In the genomic region with DNA sequence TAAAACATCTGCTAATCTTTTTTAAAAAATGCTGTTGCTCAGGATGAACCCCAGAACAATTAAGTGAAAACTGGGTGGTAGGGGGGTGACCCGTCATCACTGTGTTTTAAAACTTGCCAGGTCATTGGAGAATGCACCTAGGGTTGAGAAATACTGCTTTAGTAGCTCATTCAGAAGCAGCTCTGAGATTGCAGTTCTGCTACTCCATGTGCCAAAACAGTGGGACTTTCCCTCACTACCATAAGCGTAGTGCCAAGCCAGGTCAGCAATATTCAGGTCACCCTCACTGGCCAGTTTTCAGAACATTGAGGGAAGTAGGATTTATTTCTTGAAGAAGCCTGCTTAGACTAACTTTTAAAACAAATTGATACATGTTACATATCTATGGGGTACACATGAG, we compare ENCODE assay signal across 31 cellular contexts. TPM values are rescaled to one million over a fixed set of nuclear protein-coding genes. Genes with fewer than 3 reads are reported as not detected.
A peak's percentile ranks its signal among the peaks of the same experiment; 100 is the strongest.
DNase-seq lines count a peak whose midpoint lies in the region; ATAC-seq, FAIRE-seq and TF ChIP-seq lines count a peak whose summit lies in the region.
"Had no signal": no experiment of that assay in that cellular context is flagged by ENCODE, and none has a peak within 500 bp of the region (broad histone marks: within the 10 kb centered on the region; RNA-seq: fewer than 3 reads in every experiment).

No MANE protein-coding gene starts in this region.

- no peak for TF ChIP-seq RAD21 in A549 (conservative IDR thresholded peaks at IDR 0.05 in 1 of 2, IDR thresholded peaks at IDR 0.05 in 1 of 2)

- H3K27ac Mint-ChIP-seq in GM23338: no peak overlapping the region
- H3K27ac Mint-ChIP-seq: activated T-helper 17 cell treated with anti-CD3 and anti-CD28 coated beads, Interleukin-2, amount 50 U/mL, for 72 hours; HFFc6; naive thymus-derived CD4-positive, alpha-beta T cell; stimulated activated effector memory CD8-positive, alpha-beta T cell treated with anti-CD3 and anti-CD28 coated beads, Interleukin-12 subunit alpha, Interleukin-12 subunit beta, amount 100 ng/mL, for 72 hours; T-cell had no signal

- in situ Hi-C loops in GM13976 (cut with MboI; ENCODE audit: low sequenced_read_pairs, unreplicated experiment): no loop called here

- H3K9me3 ChIP-seq in A549: no peaks in the 10 kb centered on the region
- H3K9me3 ChIP-seq: neutrophil, psoas muscle, upper lobe of left lung had no signal

- H3K4me3 ChIP-seq in A549: no peak overlapping the region
- no peak overlapping the region for H3K4me3 ChIP-seq in GM23338
- H3K4me3 ChIP-seq in fibroblast of mammary gland (ENCODE audit: control insufficient read depth, low read depth, low read length): no peak overlapping the region
- H3K4me3 ChIP-seq: BLaER1, K562, psoas muscle, upper lobe of left lung had no signal

- no peak for DNase-seq in A549 (ENCODE audit: low read depth in 1 of 2, low spot score in 1 of 2)
- DNase-seq in GM23338 (ENCODE audit: low spot score): no peak
- DNase-seq in fibroblast of mammary gland (ENCODE audit: low read depth): peak; percentile 60
- peak; percentile 15 for DNase-seq in renal cortical epithelial cell (ENCODE audit: low read depth)
- DNase-seq in occipital lobe (lab: John Stamatoyannopoulos, UW): no peak
- no peak for DNase-seq in NOMO-1 (lab: John Stamatoyannopoulos, UW; ENCODE audit: unreplicated experiment in 2 of 2)
- DNase-seq in midbrain (lab: John Stamatoyannopoulos, UW): no peak
- DNase-seq in GM13976 (ENCODE audit: low spot score): no peak
- DNase-seq: activated CD4-positive, alpha-beta T cell treated with anti-CD3 and anti-CD28 coated beads for 48 hours; activated naive CD4-positive, alpha-beta T cell treated with anti-CD3 and anti-CD28 coated beads, Interleukin-2, amount 50 U/mL, for 16 hours; amniotic stem cell; brain microvascular endothelial cell; GOT3; HFFc6; naive thymus-derived CD4-positive, alpha-beta T cell; NCI-H1105; NCI-H187 treated with DMSO at 0.1 percent for 48 hours; NCI-H2171 treated with DMSO at 0.1 percent for 48 hours; NCI-H510A treated with DMSO at 0.1 percent for 48 hours; psoas muscle; substantia nigra; T-cell; upper lobe of left lung had no signal

- ATAC-seq in A549 (no peak), GM23338 (no peak)
- ATAC-seq: activated T-helper 17 cell treated with anti-CD3 and anti-CD28 coated beads, Interleukin-2, amount 50 U/mL, for 72 hours; K562; naive thymus-derived CD4-positive, alpha-beta T cell; psoas muscle; stimulated activated effector memory CD8-positive, alpha-beta T cell treated with anti-CD3 and anti-CD28 coated beads, Interleukin-12 subunit alpha, Interleukin-12 subunit beta, amount 100 ng/mL, for 72 hours; T-cell had no signal

- H3K4me1 ChIP-seq in A549 (peaks cover 5% of the 10 kb centered on the region; the same call in 1 of the 3 replicates), GM23338 (ENCODE audit: insufficient read depth) (peaks cover 35% of the 10 kb centered on the region)
- H3K4me1 ChIP-seq: BLaER1, psoas muscle had no signal

- H3K9me2 ChIP-seq in GM23338 (ENCODE audit: insufficient read depth): no peaks in the 10 kb centered on the region

- no peak for FAIRE-seq in A549 (lab: Jason Lieb, UNC)
- FAIRE-seq: endothelial cell of umbilical vein, K562 had no signal

- no peaks in the 10 kb centered on the region for H3K27me3 Mint-ChIP-seq in GM23338 (ENCODE audit: insufficient read depth, low read depth, poor library complexity)

- CTCF ChIA-PET in A549 (lab: Yijun Ruan, JAX): no interaction called here

- H2AFZ ChIP-seq in GM23338: no peak overlapping the region

- H3K4me1 Mint-ChIP-seq in GM23338: peaks cover 20% of the 10 kb centered on the region
- H3K4me1 Mint-ChIP-seq: activated T-helper 17 cell treated with anti-CD3 and anti-CD28 coated beads, Interleukin-2, amount 50 U/mL, for 72 hours; naive thymus-derived CD4-positive, alpha-beta T cell; stimulated activated effector memory CD8-positive, alpha-beta T cell treated with anti-CD3 and anti-CD28 coated beads, Interleukin-12 subunit alpha, Interleukin-12 subunit beta, amount 100 ng/mL, for 72 hours; T-cell had no signal

- H3K36me3 Mint-ChIP-seq in GM23338 (ENCODE audit: low read depth): peaks cover 9% of the 10 kb centered on the region
- H3K36me3 Mint-ChIP-seq: naive thymus-derived CD4-positive, alpha-beta T cell; stimulated activated effector memory CD8-positive, alpha-beta T cell treated with anti-CD3 and anti-CD28 coated beads, Interleukin-12 subunit alpha, Interleukin-12 subunit beta, amount 100 ng/mL, for 72 hours; T-cell had no signal

- H3K27me3 ChIP-seq in GM23338 (ENCODE audit: insufficient read depth): no peaks in the 10 kb centered on the region
- H3K27me3 ChIP-seq: BLaER1, brain microvascular endothelial cell had no signal

- no peak for TF ChIP-seq POLR2A in A549 (IDR thresholded peaks at IDR 0.05; ENCODE audit: low read length)

- TF ChIP-seq CTCF in A549 (IDR thresholded peaks at IDR 0.05) (no peak), GM23338 (conservative IDR thresholded peaks at IDR 0.05; ENCODE audit: low read depth in 2 of 2) (no peak), fibroblast of mammary gland (conservative IDR thresholded peaks at IDR 0.05; ENCODE audit: control insufficient read depth, insufficient read depth, low read depth, low read length) (no peak), GM13976 (IDR thresholded peaks at IDR 0.05; ENCODE audit: borderline replicate concordance, control extremely low read depth, extremely low read depth, insufficient read depth, missing control alignments) (no peak)

- H3K4me3 Mint-ChIP-seq in GM23338: no peak overlapping the region
- H3K4me3 Mint-ChIP-seq: activated T-helper 17 cell treated with anti-CD3 and anti-CD28 coated beads, Interleukin-2, amount 50 U/mL, for 72 hours; HFFc6; naive thymus-derived CD4-positive, alpha-beta T cell; stimulated activated effector memory CD8-positive, alpha-beta T cell treated with anti-CD3 and anti-CD28 coated beads, Interleukin-12 subunit alpha, Interleukin-12 subunit beta, amount 100 ng/mL, for 72 hours; T-cell had no signal

- WGBS in A549 (ENCODE audit: missing lambda C conversion rate): 88% methylated on average over 2 of the region's 2 CpGs

- H3K79me2 ChIP-seq in GM23338 (replicated peaks; ENCODE audit: insufficient read depth): peaks cover 88% of the 10 kb centered on the region

- H4K20me1 ChIP-seq in GM23338 (replicated peaks; ENCODE audit: insufficient read depth): no peaks in the 10 kb centered on the region
- H4K20me1 ChIP-seq: BLaER1 had no signal

- POLR2A ChIA-PET in A549 (lab: Yijun Ruan, JAX): no interaction called here

- H3K27ac ChIP-seq in A549 (no peak overlapping the region), GM23338 (ENCODE audit: low read depth) (peak overlapping the region; percentile 76)
- H3K27ac ChIP-seq: BLaER1, brain microvascular endothelial cell, neutrophil, psoas muscle, RWPE1 had no signal

- TF ChIP-seq EP300 in A549 (IDR thresholded peaks at IDR 0.05): no peak

- no peaks in the 10 kb centered on the region for H3K36me3 ChIP-seq in GM23338 (ENCODE audit: insufficient read depth)
- H3K36me3 ChIP-seq: BLaER1, brain microvascular endothelial cell, neutrophil, upper lobe of left lung had no signal

- H3K9me3 Mint-ChIP-seq in GM23338: no peaks in the 10 kb centered on the region
- H3K9me3 Mint-ChIP-seq: activated T-helper 17 cell treated with anti-CD3 and anti-CD28 coated beads, Interleukin-2, amount 50 U/mL, for 72 hours; HFFc6; stimulated activated effector memory CD8-positive, alpha-beta T cell treated with anti-CD3 and anti-CD28 coated beads, Interleukin-12 subunit alpha, Interleukin-12 subunit beta, amount 100 ng/mL, for 72 hours had no signal

- H3K4me2 ChIP-seq in A549 (no peak overlapping the region), GM23338 (peak overlapping the region; percentile 40)
- H3K4me2 ChIP-seq: BLaER1 had no signal

- no peaks in the 10 kb centered on the region for H3F3A ChIP-seq in GM23338 (replicated peaks; ENCODE audit: low read depth)

TF ChIP-seq in A549, 52 proteins besides CTCF, POLR2A, EP300 and RAD21:
- TF ChIP-seq MAFK (IDR thresholded peaks at IDR 0.05; ENCODE audit: partially characterized antibody): peak; percentile 22
- TF ChIP-seq, protein P1, sequence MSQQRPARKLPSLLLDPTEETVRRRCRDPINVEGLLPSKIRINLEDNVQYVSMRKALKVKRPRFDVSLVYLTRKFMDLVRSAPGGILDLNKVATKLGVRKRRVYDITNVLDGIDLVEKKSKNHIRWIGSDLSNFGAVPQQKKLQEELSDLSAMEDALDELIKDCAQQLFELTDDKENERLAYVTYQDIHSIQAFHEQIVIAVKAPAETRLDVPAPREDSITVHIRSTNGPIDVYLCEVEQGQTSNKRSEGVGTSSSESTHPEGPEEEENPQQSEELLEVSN (IDR thresholded peaks at IDR 0.05; ENCODE audit: borderline replicate concordance, low read depth): no peak

TF ChIP-seq in GM23338, 12 proteins besides CTCF, POLR2A, EP300 and RAD21 (continues in another document):
- no peak for TF ChIP-seq POLR2AphosphoS5 (IDR thresholded peaks at IDR 0.05; ENCODE audit: low read depth)

RNA-seq across cellular contexts. Expression of a gene that starts 5.2 kb away (rescaled TPM):
- polyA plus RNA-seq in A549 (2011; rRNA removed): 49.2 and 51.9 TPM in 2 replicates
- 2.6 and 3.0 TPM in 2 replicates for polyA plus RNA-seq in A549 (2012; cell fraction: cytosol; rRNA removed)
- polyA plus RNA-seq in A549 (2012; cell fraction: nucleus; rRNA removed): 3.4 and 4.9 TPM in 2 replicates
- 5.1 to 6.4 TPM (median 6.0 TPM) in 3 replicates for polyA plus RNA-seq in A549 (2017; fragmentation: RNase III; extraction: RNeasy Plus Mini Kit Qiagen cat#74134 plus additional on column Dnase treatment)
- 23.6 and 23.8 TPM in 2 replicates for polyA minus RNA-seq in A549 (2011; rRNA and poly(A)+ RNA removed)
- total RNA-seq in GM23338 (2014; rRNA removed; shearing (Covaris generic)): 20.9 and 22.0 TPM in 2 replicates
- 10.4 and 13.1 TPM in 2 replicates for polyA plus RNA-seq in GM23338 (2016; fragmentation: Nextera tagmentation; extraction: Ambion mirVana)
- total RNA-seq in renal cortical epithelial cell: 7.1 and 20.2 TPM in 2 replicates
- 2.3 TPM for total RNA-seq in occipital lobe
- total RNA-seq: OCI-LY7 had no signal
- polyA plus RNA-seq: naive thymus-derived CD4-positive, alpha-beta T cell had no signal

RNA-seq across cellular contexts. Expression of a gene that starts 28.2 kb away (rescaled TPM):
- 5.2 and 6.1 TPM in 2 replicates for polyA plus RNA-seq in A549 (2011; rRNA removed)
- 0.89 and 0.92 TPM in 2 replicates for polyA plus RNA-seq in A549 (2012; cell fraction: cytosol; rRNA removed)
- polyA plus RNA-seq in A549 (2012; cell fraction: nucleus; rRNA removed): 1.8 TPM in 2 replicates
- polyA plus RNA-seq in A549 (2017; fragmentation: RNase III; extraction: RNeasy Plus Mini Kit Qiagen cat#74134 plus additional on column Dnase treatment): 1.6 to 1.9 TPM (median 1.6 TPM) in 3 replicates
- 2.2 and 5.1 TPM in 2 replicates for polyA minus RNA-seq in A549 (2011; rRNA and poly(A)+ RNA removed)
- 7.9 and 11.2 TPM in 2 replicates for total RNA-seq in GM23338 (2014; rRNA removed; shearing (Covaris generic))
- 3.1 and 4.9 TPM in 2 replicates for polyA plus RNA-seq in GM23338 (2016; fragmentation: Nextera tagmentation; extraction: Ambion mirVana)
- total RNA-seq in renal cortical epithelial cell: 0.87 and 10.3 TPM in 2 replicates
- 6.2 TPM for total RNA-seq in occipital lobe
- total RNA-seq: OCI-LY7 had no signal
- polyA plus RNA-seq: naive thymus-derived CD4-positive, alpha-beta T cell had no signal

Comparison
In these comparisons a context has a peak if more than half of its experiments do, and no peak if none do; other contexts are left out.
1. DNase-seq: peak in fibroblast of mammary gland (single experiment) and renal cortical epithelial cell (single experiment); none in A549 (0 of 2), GM23338 (single experiment), occipital lobe (single experiment), NOMO-1 (0 of 2), midbrain (single experiment) and GM13976 (single experiment).